In genomic region chr5:152274206-152274605, GRCh38 we compare ENCODE assay signal across 20 cellular contexts.
"Had no signal": no experiment of that assay in that cellular context is flagged by ENCODE, and none has a peak within 500 bp of the region (broad histone marks: within the 10 kb centered on the region; RNA-seq: fewer than 3 reads in every experiment).

No MANE protein-coding gene starts in this region.

- H3K4me1 ChIP-seq: body of pancreas, foreskin keratinocyte, pancreas, prostate gland, spleen, transverse colon had no signal

- DNase-seq: activated CD4-positive, alpha-beta T cell treated with anti-CD3 and anti-CD28 coated beads for 4 hours; activated CD4-positive, alpha-beta T cell treated with anti-CD3 and anti-CD28 coated beads, Interleukin-2, amount 50 U/mL, for 4 hours; activated CD4-positive, CD25-positive, alpha-beta regulatory T cell; activated naive CD4-positive, alpha-beta T cell; activated T-cell treated with anti-CD3 and anti-CD28 coated beads for 4 hours; activated T-cell treated with anti-CD3 and anti-CD28 coated beads, Interleukin-2, amount 50 U/mL, for 72 hours; anterior cingulate cortex; body of pancreas; naive thymus-derived CD8-positive, alpha-beta T cell; nucleus accumbens; pancreas; spleen; stimulated activated naive CD4-positive, alpha-beta T cell; T-helper 1 cell; transverse colon had no signal

- H3K27ac ChIP-seq: body of pancreas, cardiac muscle cell, foreskin keratinocyte, pancreas, prostate gland, spleen, transverse colon had no signal

- H3K4me3 ChIP-seq: body of pancreas, cardiac muscle cell, pancreas, prostate gland, spleen, transverse colon had no signal

- ATAC-seq: activated T-cell treated with anti-CD3 and anti-CD28 coated beads, Interleukin-2, amount 50 U/mL, for 72 hours; body of pancreas; esophagus mucosa; foreskin keratinocyte; naive thymus-derived CD8-positive, alpha-beta T cell had no signal

- H3K9me3 ChIP-seq: body of pancreas, pancreas, prostate gland, spleen, transverse colon had no signal

- H3K27me3 ChIP-seq: body of pancreas, cardiac muscle cell, foreskin keratinocyte, pancreas, spleen, transverse colon had no signal

- FAIRE-seq: endothelial cell of umbilical vein, pancreas had no signal

- H3K36me3 ChIP-seq: cardiac muscle cell, pancreas, prostate gland, spleen, transverse colon had no signal
